Comparison of ENCODE assay signal across 31 cellular contexts in genomic region chr17:45374501-45374900, GRCh38. TPM values are rescaled to one million over a fixed set of nuclear protein-coding genes. Genes with fewer than 3 reads are reported as not detected.
DNase-seq lines count a peak whose midpoint lies in the region; ATAC-seq and TF ChIP-seq lines count a peak whose summit lies in the region.
"Had no signal": no experiment of that assay in that cellular context is flagged by ENCODE, and none has a peak within 500 bp of the region (broad histone marks: within the 10 kb centered on the region; RNA-seq: fewer than 3 reads in every experiment).

No MANE protein-coding gene starts in this region.

- H3K27ac ChIP-seq in breast epithelium: no peak overlapping the region
- peak overlapping the region in 3 of 4 donors; percentile 13 to 76 (median 64) for H3K27ac ChIP-seq in gastrocnemius medialis
- peak overlapping the region in 1 of 2 donors; percentile 0 for H3K27ac ChIP-seq in testis
- H3K27ac ChIP-seq: hepatocyte, ovary had no signal

- H3K27me3 Mint-ChIP-seq in MCF 10A (ENCODE audit: insufficient read depth, unreplicated experiment): no peaks in the 10 kb centered on the region
- peaks cover 28% of the 10 kb centered on the region for H3K27me3 Mint-ChIP-seq in dendritic cell treated with granulocyte-macrophage colony-stimulating factor and Interleukin-4, amounts not matched to agents 40 ng/mL and 50 ng/mL, for 4 days

- peak overlapping the region; percentile 72 for H3K27ac Mint-ChIP-seq in MCF 10A (ENCODE audit: low read depth, unreplicated experiment)
- peak overlapping the region; percentile 77 for H3K27ac Mint-ChIP-seq in dendritic cell treated with granulocyte-macrophage colony-stimulating factor and Interleukin-4, amounts not matched to agents 40 ng/mL and 50 ng/mL, for 4 days
- H3K27ac Mint-ChIP-seq: activated CD8-positive, alpha-beta memory T cell treated with anti-CD3 and anti-CD28 coated beads, Interleukin-2, amount 10 ng/mL, durations not matched to agents 7 days and 5 days; activated naive CD8-positive, alpha-beta T cell treated with anti-CD3 and anti-CD28 coated beads, Interleukin-2, amount 50 U/mL, for 24 hours; memory B cell; nephron progenitor cell had no signal

- no TSS peak for BruUV-seq in MCF 10A (replicated peaks; lab: Mats Ljungman, UMichigan)

- H3K9me3 Mint-ChIP-seq in MCF 10A (ENCODE audit: unreplicated experiment): no peaks in the 10 kb centered on the region
- H3K9me3 Mint-ChIP-seq in dendritic cell treated with granulocyte-macrophage colony-stimulating factor and Interleukin-4, amounts not matched to agents 40 ng/mL and 50 ng/mL, for 4 days: no peaks in the 10 kb centered on the region
- H3K9me3 Mint-ChIP-seq: activated naive CD8-positive, alpha-beta T cell treated with anti-CD3 and anti-CD28 coated beads, Interleukin-2, amount 50 U/mL, for 24 hours; activated T-cell treated with anti-CD3 and anti-CD28 coated beads, Interleukin-2, amount 50 U/mL, for 4 hours; memory B cell; nephron progenitor cell had no signal

- intact Hi-C loops in MCF 10A (cut with micrococcal nuclease) (loop anchor here (5.0 kb wide), 1 partner anchor 82 kb away; no protein-coding TSS in a partner anchor), breast epithelium (cut with DNase I; ENCODE audit: low total_unique reads) (no loop called here), gastrocnemius medialis (cut with DNase I; ENCODE audit: low total_unique reads) (loop anchor here (5.0 kb wide), 1 partner anchor 57 kb away; the partner anchor contains the start of gene MAP3K14), testis (cut with DNase I; ENCODE audit: low total_unique reads) (loop anchor here (10.0 kb wide), 1 partner anchor 90 kb away; no protein-coding TSS in a partner anchor)
- intact Hi-C loops in dendritic cell treated with granulocyte-macrophage colony-stimulating factor and Interleukin-4, amounts not matched to agents 40 ng/mL and 50 ng/mL, for 4 days (cut with micrococcal nuclease): loop anchor here (5.0 kb wide), 2 partner anchors 42 to 57 kb away; partner anchors contain the start of gene MAP3K14

- no peak for DNase-seq in MCF 10A (ENCODE audit: unreplicated experiment)
- DNase-seq in breast epithelium (ENCODE audit: low spot score in 2 of 2): no peak
- peak; percentile 73 for DNase-seq in M059J (ENCODE audit: low read depth)
- DNase-seq in gastrocnemius medialis: no peak
- no peak for DNase-seq in testis
- DNase-seq: 8988T; activated CD4-positive, CD25-positive, alpha-beta regulatory T cell; activated CD8-positive, alpha-beta memory T cell treated with anti-CD3 and anti-CD28 coated beads, Interleukin-2, amount 10 ng/mL, durations not matched to agents 7 days and 5 days; activated gamma-delta T cell treated with Interleukin-2 at 50 U/mL for 16 hours; activated naive CD8-positive, alpha-beta T cell treated with anti-CD3 and anti-CD28 coated beads, Interleukin-2, amount 50 U/mL, for 24 hours; activated T-cell treated with anti-CD3 and anti-CD28 coated beads, Interleukin-2, amount 50 U/mL, for 4 hours; Calu3; DMS79 treated with DMSO at 0.1 percent for 48 hours; Kasumi-1; left colon; NCI-H146; NCI-H2107; NCI-H446; NCI-H748 treated with DMSO at 0.1 percent for 48 hours; nephron progenitor cell; retina; SK-N-SH; stimulated activated CD4-positive, alpha-beta T cell treated with anti-CD3 and anti-CD28 coated beads, Interleukin-2, amount 100 ng/mL, for 24 hours had no signal

- in situ Hi-C loops in gastrocnemius medialis (cut with MboI; ENCODE audit: low sequenced_read_pairs in 4 of 4): loop anchor here in 2 of 4 donors (10.0 kb wide), 2 partner anchors 50 to 100 kb away; no protein-coding TSS in a partner anchor

- H3K36me3 Mint-ChIP-seq in MCF 10A (ENCODE audit: insufficient read depth, unreplicated experiment): peaks cover 6% of the 10 kb centered on the region
- no peaks in the 10 kb centered on the region for H3K36me3 Mint-ChIP-seq in dendritic cell treated with granulocyte-macrophage colony-stimulating factor and Interleukin-4, amounts not matched to agents 40 ng/mL and 50 ng/mL, for 4 days (ENCODE audit: low read depth)
- H3K36me3 Mint-ChIP-seq: activated CD8-positive, alpha-beta memory T cell treated with anti-CD3 and anti-CD28 coated beads, Interleukin-2, amount 10 ng/mL, durations not matched to agents 7 days and 5 days; memory B cell had no signal

- 88 to 94% methylated on average over 6 of the region's 6 CpGs for WGBS in testis, 2 donors

- H3K4me3 ChIP-seq in breast epithelium: no peak overlapping the region
- H3K4me3 ChIP-seq in gastrocnemius medialis: no peak overlapping the region
- no peak overlapping the region for H3K4me3 ChIP-seq in testis
- H3K4me3 ChIP-seq: HAP-1, hepatocyte, ovary, smooth muscle cell had no signal

- CTCF ChIA-PET in MCF 10A (lab: Yijun Ruan, JAX): interaction anchor here (1.0 to 4.2 kb wide), 5 partner anchors 10 to 98 kb away, joined by 5 to 22 read pairs (median 8); no protein-coding TSS in a partner anchor

- H3K27me3 ChIP-seq in breast epithelium: no peaks in the 10 kb centered on the region
- H3K27me3 ChIP-seq in gastrocnemius medialis: no peaks in the 10 kb centered on the region
- no peaks in the 10 kb centered on the region for H3K27me3 ChIP-seq in testis
- H3K27me3 ChIP-seq: hepatocyte, ovary had no signal

- peaks cover 3 to 4% of the 10 kb centered on the region in 2 donors for H3K4me1 ChIP-seq in breast epithelium
- H3K4me1 ChIP-seq in gastrocnemius medialis: peaks cover 15 to 25% of the 10 kb centered on the region in 2 donors
- H3K4me1 ChIP-seq in testis: peaks cover 19% of the 10 kb centered on the region

- H3K36me3 ChIP-seq in breast epithelium (no peaks in the 10 kb centered on the region), gastrocnemius medialis (no peaks in the 10 kb centered on the region), testis (ENCODE audit: low read depth, missing control alignments) (no peaks in the 10 kb centered on the region)
- H3K36me3 ChIP-seq: HAP-1, ovary had no signal

- no peak overlapping the region for H3K4me3 Mint-ChIP-seq in MCF 10A (ENCODE audit: unreplicated experiment)
- H3K4me3 Mint-ChIP-seq in dendritic cell treated with granulocyte-macrophage colony-stimulating factor and Interleukin-4, amounts not matched to agents 40 ng/mL and 50 ng/mL, for 4 days: no peak overlapping the region
- H3K4me3 Mint-ChIP-seq: activated CD8-positive, alpha-beta memory T cell treated with anti-CD3 and anti-CD28 coated beads, Interleukin-2, amount 10 ng/mL, durations not matched to agents 7 days and 5 days; activated naive CD8-positive, alpha-beta T cell treated with anti-CD3 and anti-CD28 coated beads, Interleukin-2, amount 50 U/mL, for 24 hours; activated T-cell treated with anti-CD3 and anti-CD28 coated beads, Interleukin-2, amount 50 U/mL, for 4 hours; nephron progenitor cell had no signal

- no peaks in the 10 kb centered on the region for H3K9me3 ChIP-seq in breast epithelium
- no peaks in the 10 kb centered on the region for H3K9me3 ChIP-seq in gastrocnemius medialis
- no peaks in the 10 kb centered on the region for H3K9me3 ChIP-seq in testis
- H3K9me3 ChIP-seq: HAP-1, ovary, SK-N-SH had no signal

- TF ChIP-seq CTCF in MCF 10A (IDR thresholded peaks at IDR 0.05; ENCODE audit: unreplicated experiment) (no peak), breast epithelium (IDR thresholded peaks at IDR 0.05) (no peak), gastrocnemius medialis (IDR thresholded peaks at IDR 0.05 in 4 of 5, conservative IDR thresholded peaks at IDR 0.05 in 1 of 5) (no peak), testis (IDR thresholded peaks at IDR 0.05) (no peak)

- peaks cover 35% of the 10 kb centered on the region for H3K4me1 Mint-ChIP-seq in MCF 10A (ENCODE audit: insufficient read depth, unreplicated experiment)
- peaks cover 50% of the 10 kb centered on the region for H3K4me1 Mint-ChIP-seq in dendritic cell treated with granulocyte-macrophage colony-stimulating factor and Interleukin-4, amounts not matched to agents 40 ng/mL and 50 ng/mL, for 4 days (ENCODE audit: low read depth)

- no peak for ATAC-seq in gastrocnemius medialis
- ATAC-seq in HG02981 (IDR thresholded peaks at IDR 0.05; ENCODE audit: unreplicated experiment): no peak
- ATAC-seq in GM21529 (IDR thresholded peaks at IDR 0.05; ENCODE audit: unreplicated experiment): no peak
- ATAC-seq: activated CD8-positive, alpha-beta memory T cell treated with anti-CD3 and anti-CD28 coated beads, Interleukin-2, amount 10 ng/mL, durations not matched to agents 7 days and 5 days; activated naive CD8-positive, alpha-beta T cell treated with anti-CD3 and anti-CD28 coated beads, Interleukin-2, amount 50 U/mL, for 24 hours; activated T-cell treated with anti-CD3 and anti-CD28 coated beads, Interleukin-2, amount 50 U/mL, for 4 hours; left colon had no signal

- POLR2A ChIA-PET in MCF 10A (lab: Yijun Ruan, JAX): interaction anchor here (8.3 kb wide), 1 partner anchor 59 kb away, joined by 404 read pairs; the partner anchor contains the start of gene MAP3K14

- TF ChIP-seq POLR2A in breast epithelium (IDR thresholded peaks at IDR 0.05) (no peak), gastrocnemius medialis (IDR thresholded peaks at IDR 0.05) (no peak), testis (IDR thresholded peaks at IDR 0.05) (no peak)

RNA-seq across cellular contexts. Expression of gene MAP3K14, which starts 57.7 kb away (rescaled TPM):
- 5.3 and 9.2 TPM in 2 replicates for total RNA-seq in MCF 10A (2022)
- 10 to 100 TPM in 1 of 3 donors, 1 to 10 TPM in 2; 4.3 to 12.3 (median 6.9) TPM for total RNA-seq in breast epithelium
- 5.3 and 10.1 TPM in 2 replicates for total RNA-seq in M059J (2014; rRNA removed; shearing (Covaris generic))
- total RNA-seq in gastrocnemius medialis: 10 to 100 TPM; 18.0 to 62.8 (median 34.0) TPM
- 10 to 100 TPM; 12.4 to 14.6 TPM for total RNA-seq in testis
- 24.9 TPM for polyA plus RNA-seq in testis (ENCODE audit: insufficient read depth, low read depth, low replicate concordance)

RNA-seq across cellular contexts. Expression of gene ARHGAP27, which starts 58.2 kb away (rescaled TPM):
- total RNA-seq in MCF 10A (2022) (30.5 and 47.6 TPM in 2 replicates), breast epithelium (10 to 100 TPM; 17.3 to 28.8 (median 17.6) TPM), gastrocnemius medialis (1 to 10 TPM; 4.2 to 6.0 (median 5.1) TPM), testis (10 to 100 TPM; 21.4 to 22.8 TPM)
- total RNA-seq in M059J (2014; rRNA removed; shearing (Covaris generic)): 0.91 and 3.3 TPM in 2 replicates
- polyA plus RNA-seq in testis (ENCODE audit: insufficient read depth, low read depth, low replicate concordance): 17.7 TPM

Comparison
In these comparisons a context has a peak if more than half of its experiments do, and no peak if none do; other contexts are left out.
1. H3K27ac ChIP-seq: peak in gastrocnemius medialis (3 of 4); none in breast epithelium (0 of 2).